Comparison of ENCODE assay signal across 1 cellular context in genomic region chr1:156726549-156727226, GRCh38.
TF ChIP-seq lines count a peak whose summit lies in the region.

No MANE protein-coding gene starts in this region.

TF ChIP-seq in K562, 482 proteins besides CTCF, POLR2A, EP300 and RAD21 (continued from another document and continues in another):
- TF ChIP-seq NR2F6 (CRISPR knock-in tag; IDR thresholded peaks at IDR 0.05), result no peak
- TF ChIP-seq MITF (IDR thresholded peaks at IDR 0.05), result no peak
- TF ChIP-seq BRD9 (IDR thresholded peaks at IDR 0.05; ENCODE audit: low read depth, partially characterized antibody), result no peak
- peak; percentile 39; the same call in 1 of the 2 replicates for TF ChIP-seq JUND (IDR thresholded peaks at IDR 0.05; ENCODE audit: borderline replicate concordance, low read depth, low read length)
- peak; percentile 36; the same call in 1 of the 3 replicates for TF ChIP-seq JUND (tag; IDR thresholded peaks at IDR 0.05; ENCODE audit: borderline replicate concordance, low read depth, low read length)
- no peak for TF ChIP-seq ZZZ3 (IDR thresholded peaks at IDR 0.05)
- no peak for TF ChIP-seq SRSF1 (IDR thresholded peaks at IDR 0.05; ENCODE audit: low read depth, low read length)
- 0 out of 2 replicates have a peak, but pooled peaks have one; percentile 15 for TF ChIP-seq CXXC5 (CRISPR knock-in tag; IDR thresholded peaks at IDR 0.05)
- no peak for TF ChIP-seq SFPQ (IDR thresholded peaks at IDR 0.05; ENCODE audit: low read depth, low read length)
- TF ChIP-seq ARID2 (IDR thresholded peaks at IDR 0.05), result peak; percentile 75; the same call in 1 of the 2 replicates
- peak; percentile 78 for TF ChIP-seq RB1 (IDR thresholded peaks at IDR 0.05; ENCODE audit: low read depth)
- no peak for TF ChIP-seq RBM34 (IDR thresholded peaks at IDR 0.05; ENCODE audit: borderline replicate concordance, insufficient read depth, low read length)
- TF ChIP-seq EP400 (IDR thresholded peaks at IDR 0.05), result peak; percentile 18; the same call in 1 of the 2 replicates
- no peak for TF ChIP-seq MCM2 (IDR thresholded peaks at IDR 0.05; ENCODE audit: low read depth)
- TF ChIP-seq SLC30A9 (CRISPR knock-in tag; IDR thresholded peaks at IDR 0.05), result no peak
- no peak for TF ChIP-seq RNF2 (IDR thresholded peaks at IDR 0.05)
- no peak for TF ChIP-seq NFE2L1 (tag; IDR thresholded peaks at IDR 0.05; ENCODE audit: borderline replicate concordance, low read depth)
- TF ChIP-seq PRDM10 (IDR thresholded peaks at IDR 0.05; ENCODE audit: partially characterized antibody), result peak; percentile 92
- no peak for TF ChIP-seq STAG1 (CRISPR knock-in tag; IDR thresholded peaks at IDR 0.05; ENCODE audit: borderline replicate concordance)
- TF ChIP-seq E2F5 (CRISPR knock-in tag; IDR thresholded peaks at IDR 0.05), result no peak
- no peak for TF ChIP-seq TARDBP (IDR thresholded peaks at IDR 0.05)
- TF ChIP-seq HDGF (IDR thresholded peaks at IDR 0.05), result peak; percentile 70
- 0 out of 3 replicates have a peak, but pooled peaks of 1 of the 2 experiments have one; percentile 14 for TF ChIP-seq CBX3 (IDR thresholded peaks at IDR 0.05; ENCODE audit: borderline replicate concordance in 1 of 2, low read length in 2 of 2)
- peak; percentile 73 for TF ChIP-seq CC2D1A (IDR thresholded peaks at IDR 0.05)
- TF ChIP-seq SREBF1 (IDR thresholded peaks at IDR 0.05; ENCODE audit: borderline replicate concordance, low read depth, low read length), result no peak
- TF ChIP-seq DPF2 (IDR thresholded peaks at IDR 0.05), result no peak
- TF ChIP-seq ZNF431 (CRISPR knock-in tag; IDR thresholded peaks at IDR 0.05), result no peak
- no peak for TF ChIP-seq MEF2D (tag; conservative IDR thresholded peaks at IDR 0.05; ENCODE audit: low read depth)
- 0 out of 4 replicates have a peak, but pooled peaks of 1 of the 2 experiments have one; percentile 15 for TF ChIP-seq SIN3A (IDR thresholded peaks at IDR 0.05; ENCODE audit: borderline replicate concordance in 2 of 2, control insufficient read depth in 1 of 2, low read depth in 2 of 2, low read length in 2 of 2)
- no peak for TF ChIP-seq ZNF311 (CRISPR knock-in tag; IDR thresholded peaks at IDR 0.05)
- no peak for TF ChIP-seq ZNF280A (IDR thresholded peaks at IDR 0.05; ENCODE audit: low read depth, partially characterized antibody)
- no peak for TF ChIP-seq KHSRP (IDR thresholded peaks at IDR 0.05)
- TF ChIP-seq RUNX1 (IDR thresholded peaks at IDR 0.05; ENCODE audit: low read depth), result no peak
- TF ChIP-seq MEIS2 (IDR thresholded peaks at IDR 0.05; ENCODE audit: partially characterized antibody), result peak; percentile 44
- no peak for TF ChIP-seq HBP1 (CRISPR knock-in tag; IDR thresholded peaks at IDR 0.05)
- TF ChIP-seq ATF2 (CRISPR knock-in tag; IDR thresholded peaks at IDR 0.05), result no peak
- no peak for TF ChIP-seq DMBX1 (CRISPR knock-in tag; IDR thresholded peaks at IDR 0.05; ENCODE audit: borderline replicate concordance)
- no peak for TF ChIP-seq POLR2B (IDR thresholded peaks at IDR 0.05; ENCODE audit: low read depth, partially characterized antibody)
- TF ChIP-seq MYC (IDR thresholded peaks at IDR 0.05; ENCODE audit: low read depth, low read length), result peak; percentile 33; the same call in 1 of the 2 replicates
- no peak for TF ChIP-seq MYC (CRISPR knock-in tag; IDR thresholded peaks at IDR 0.05; ENCODE audit: borderline replicate concordance, low read depth)
- TF ChIP-seq PKNOX1 (IDR thresholded peaks at IDR 0.05), result no peak
- TF ChIP-seq SOX6 (IDR thresholded peaks at IDR 0.05), result no peak
- TF ChIP-seq ZNF280B (CRISPR knock-in tag; IDR thresholded peaks at IDR 0.05), result no peak
- TF ChIP-seq MAZ (CRISPR knock-in tag; conservative IDR thresholded peaks at IDR 0.05 in 1 of 2, IDR thresholded peaks at IDR 0.05 in 1 of 2), result peak in 1 of 2 experiments; percentile 59; a peak in 3 of 4 replicates
- no peak for TF ChIP-seq ZFP36 (IDR thresholded peaks at IDR 0.05; ENCODE audit: low read depth, low read length, partially characterized antibody)
- no peak for TF ChIP-seq KAT2B (IDR thresholded peaks at IDR 0.05; ENCODE audit: low read depth, low read length)
- no peak for TF ChIP-seq CHAMP1 (IDR thresholded peaks at IDR 0.05)
- no peak for TF ChIP-seq SNAPC5 (CRISPR knock-in tag; IDR thresholded peaks at IDR 0.05)
- no peak for TF ChIP-seq ZNF551 (CRISPR knock-in tag; IDR thresholded peaks at IDR 0.05)
- no peak for TF ChIP-seq ZNF445 (CRISPR knock-in tag; IDR thresholded peaks at IDR 0.05; ENCODE audit: low read depth)
